In the genomic region with DNA sequence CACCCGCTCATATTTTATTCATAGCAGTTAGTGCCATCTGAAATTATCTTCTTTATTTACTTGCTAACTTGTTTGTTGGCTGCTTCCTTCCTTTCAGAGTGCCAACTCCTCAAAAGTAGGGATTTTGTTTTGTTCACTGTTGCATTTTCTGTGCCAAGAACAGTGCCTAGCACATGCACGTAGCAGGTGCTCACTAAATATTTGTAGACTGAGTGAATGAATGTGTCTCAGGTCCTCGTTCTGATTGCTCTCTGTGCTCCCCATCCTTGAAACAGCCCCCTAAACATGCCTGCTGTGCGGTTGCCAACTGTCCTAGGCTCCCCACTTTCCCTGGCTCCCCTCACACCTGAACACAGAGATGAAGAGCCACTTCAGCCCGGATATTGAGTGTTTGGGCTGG, we compare ENCODE assay signal across 11 cellular contexts. TPM values are rescaled to one million over a fixed set of nuclear protein-coding genes. Genes with fewer than 3 reads are reported as not detected.
DNase-seq lines count a peak whose midpoint lies in the region; ATAC-seq, FAIRE-seq and TF ChIP-seq lines count a peak whose summit lies in the region.
"Had no signal": no experiment of that assay in that cellular context is flagged by ENCODE, and none has a peak within 500 bp of the region (broad histone marks: within the 10 kb centered on the region; RNA-seq: fewer than 3 reads in every experiment).

No MANE protein-coding gene starts in this region.

- H3K4me1 Mint-ChIP-seq in activated CD4-positive, alpha-beta memory T cell treated with anti-CD3 and anti-CD28 coated beads, Interleukin-2, amount 10 ng/mL, durations not matched to agents 7 days and 5 days, result peaks cover 25% of the 10 kb centered on the region

- peaks cover 0 to 7% (median 3%) of the 10 kb centered on the region in 3 donors for H3K36me3 ChIP-seq in skeletal muscle tissue (ENCODE audit: control insufficient read depth in 3 of 3, insufficient read depth in 3 of 3, low read length in 3 of 3)
- H3K36me3 ChIP-seq: pancreas had no signal

- no peak for ATAC-seq in HG02798 (IDR thresholded peaks at IDR 0.05; ENCODE audit: poor library complexity, unreplicated experiment)
- ATAC-seq: pancreas had no signal

- FAIRE-seq in H54 (lab: Jason Lieb, UNC), result no peak
- FAIRE-seq: pancreas had no signal

- peak overlapping the region in 2 of 3 donors; percentile 50 to 51 for H3K9ac ChIP-seq in skeletal muscle tissue (ENCODE audit: low read depth in 1 of 3, low read length in 3 of 3)

- no peak overlapping the region for H3K27ac ChIP-seq in skeletal muscle tissue (ENCODE audit: low read depth, low read length)
- H3K27ac ChIP-seq: pancreas had no signal

- peaks cover 3% of the 10 kb centered on the region for H3K27me3 Mint-ChIP-seq in activated CD4-positive, alpha-beta memory T cell treated with anti-CD3 and anti-CD28 coated beads, Interleukin-2, amount 10 ng/mL, durations not matched to agents 7 days and 5 days

- peak overlapping the region; percentile 82 for H3K4me3 Mint-ChIP-seq in activated CD4-positive, alpha-beta memory T cell treated with anti-CD3 and anti-CD28 coated beads, Interleukin-2, amount 10 ng/mL, durations not matched to agents 7 days and 5 days

- no peak for TF ChIP-seq POLR2A in H54 (IDR thresholded peaks at IDR 0.05; ENCODE audit: low read depth, low read length)

- POLR2A ChIA-PET in activated CD4-positive, alpha-beta memory T cell treated with anti-CD3 and anti-CD28 coated beads, Interleukin-2, amount 10 ng/mL, durations not matched to agents 7 days and 5 days (lab: Charles Lee), result interaction anchor here (1.3 to 16.0 kb wide), 4 partner anchors 13 to 75 kb away, joined by 4 to 316 read pairs (median 9); a partner anchor contains a TSS

- TF ChIP-seq CTCF in GM13976 (IDR thresholded peaks at IDR 0.05; ENCODE audit: borderline replicate concordance, control extremely low read depth, extremely low read depth, insufficient read depth, missing control alignments) (no peak), fibroblast of villous mesenchyme (IDR thresholded peaks at IDR 0.05; ENCODE audit: insufficient read depth, low read depth, low read length) (no peak)

- H3K4me3 ChIP-seq in fibroblast of villous mesenchyme (ENCODE audit: low read depth, low read length), result peak overlapping the region; percentile 83
- peak overlapping the region in 1 of 3 donors; percentile 43 for H3K4me3 ChIP-seq in skeletal muscle tissue (ENCODE audit: low read length in 3 of 3)

- no peak overlapping the region for H3K27ac Mint-ChIP-seq in activated CD4-positive, alpha-beta memory T cell treated with anti-CD3 and anti-CD28 coated beads, Interleukin-2, amount 10 ng/mL, durations not matched to agents 7 days and 5 days

- no peaks in the 10 kb centered on the region for H3K9me3 Mint-ChIP-seq in activated CD4-positive, alpha-beta memory T cell treated with anti-CD3 and anti-CD28 coated beads, Interleukin-2, amount 10 ng/mL, durations not matched to agents 7 days and 5 days

- H3K27me3 ChIP-seq in skeletal muscle tissue (ENCODE audit: control insufficient read depth in 3 of 3, insufficient read depth in 3 of 3, low read length in 3 of 3), result no peaks in the 10 kb centered on the region
- H3K27me3 ChIP-seq: pancreas had no signal

- no peaks in the 10 kb centered on the region for H3K9me3 ChIP-seq in skeletal muscle tissue (ENCODE audit: control insufficient read depth in 3 of 3, low read length in 3 of 3)
- H3K9me3 ChIP-seq: pancreas had no signal

- in situ Hi-C loops in GM13976 (cut with MboI; ENCODE audit: low sequenced_read_pairs, unreplicated experiment), result loop anchor here (25.0 kb wide), 1 partner anchor 307 kb away; no protein-coding TSS in a partner anchor

- H3K36me3 Mint-ChIP-seq in activated CD4-positive, alpha-beta memory T cell treated with anti-CD3 and anti-CD28 coated beads, Interleukin-2, amount 10 ng/mL, durations not matched to agents 7 days and 5 days (ENCODE audit: low read depth), result peaks cover 18% of the 10 kb centered on the region

- peaks cover 21 to 28% (median 27%) of the 10 kb centered on the region in 3 donors for H3K4me1 ChIP-seq in skeletal muscle tissue (ENCODE audit: control insufficient read depth in 3 of 3, insufficient read depth in 3 of 3, low read length in 3 of 3)

- DNase-seq in GM13976 (ENCODE audit: low spot score) (peak; percentile 31), fibroblast of villous mesenchyme (ENCODE audit: low read depth) (no peak), retina (no peak), H54 (ENCODE audit: insufficient read length, low spot score) (no peak)
- DNase-seq in activated CD4-positive, alpha-beta memory T cell treated with anti-CD3 and anti-CD28 coated beads, Interleukin-2, amount 10 ng/mL, durations not matched to agents 7 days and 5 days, result no peak
- no peak for DNase-seq in effector CD8-positive, alpha-beta T cell (lab: John Stamatoyannopoulos, UW)
- DNase-seq: effector CD4-positive, alpha-beta T cell; NCI-H1436; pancreas had no signal

- CTCF ChIA-PET in activated CD4-positive, alpha-beta memory T cell treated with anti-CD3 and anti-CD28 coated beads, Interleukin-2, amount 10 ng/mL, durations not matched to agents 7 days and 5 days (lab: Charles Lee), result interaction anchor here (1.4 kb wide), 1 partner anchor 62 kb away, joined by 3 read pairs; a partner anchor contains a TSS

RNA-seq across cellular contexts. Expression of a gene that starts 1.5 kb away (rescaled TPM):
- 10 to 100 TPM; 39.8 to 40.0 TPM for total RNA-seq in activated CD4-positive, alpha-beta memory T cell treated with anti-CD3 and anti-CD28 coated beads, Interleukin-2, amount 10 ng/mL, durations not matched to agents 7 days and 5 days
- 155 and 169 TPM in 2 replicates for total RNA-seq in fibroblast of villous mesenchyme
- 41.8 TPM for total RNA-seq in skeletal muscle tissue

RNA-seq across cellular contexts. Expression of a gene that starts 19.3 kb away (rescaled TPM):
- 1 to 10 TPM in 1 of 2 experiments, under 1 TPM in 1; 0.93 to 1.3 TPM for total RNA-seq in activated CD4-positive, alpha-beta memory T cell treated with anti-CD3 and anti-CD28 coated beads, Interleukin-2, amount 10 ng/mL, durations not matched to agents 7 days and 5 days
- total RNA-seq in fibroblast of villous mesenchyme (2.6 and 3.9 TPM in 2 replicates), skeletal muscle tissue (not detected)

RNA-seq across cellular contexts. Expression of a gene that starts 23.7 kb away (rescaled TPM):
- total RNA-seq in activated CD4-positive, alpha-beta memory T cell treated with anti-CD3 and anti-CD28 coated beads, Interleukin-2, amount 10 ng/mL, durations not matched to agents 7 days and 5 days, result 100 to 1,000 TPM; 108 to 114 TPM
- 78.0 and 99.3 TPM in 2 replicates for total RNA-seq in fibroblast of villous mesenchyme
- total RNA-seq in skeletal muscle tissue, result 39.1 TPM

RNA-seq across cellular contexts. Expression of a gene that starts 34.9 kb away (rescaled TPM):
- 100 to 1,000 TPM; 171 to 178 TPM for total RNA-seq in activated CD4-positive, alpha-beta memory T cell treated with anti-CD3 and anti-CD28 coated beads, Interleukin-2, amount 10 ng/mL, durations not matched to agents 7 days and 5 days
- 27.4 and 32.0 TPM in 2 replicates for total RNA-seq in fibroblast of villous mesenchyme
- 83.0 TPM for total RNA-seq in skeletal muscle tissue
